Comparison of ENCODE assay signal across 2 cellular contexts in the genomic region with DNA sequence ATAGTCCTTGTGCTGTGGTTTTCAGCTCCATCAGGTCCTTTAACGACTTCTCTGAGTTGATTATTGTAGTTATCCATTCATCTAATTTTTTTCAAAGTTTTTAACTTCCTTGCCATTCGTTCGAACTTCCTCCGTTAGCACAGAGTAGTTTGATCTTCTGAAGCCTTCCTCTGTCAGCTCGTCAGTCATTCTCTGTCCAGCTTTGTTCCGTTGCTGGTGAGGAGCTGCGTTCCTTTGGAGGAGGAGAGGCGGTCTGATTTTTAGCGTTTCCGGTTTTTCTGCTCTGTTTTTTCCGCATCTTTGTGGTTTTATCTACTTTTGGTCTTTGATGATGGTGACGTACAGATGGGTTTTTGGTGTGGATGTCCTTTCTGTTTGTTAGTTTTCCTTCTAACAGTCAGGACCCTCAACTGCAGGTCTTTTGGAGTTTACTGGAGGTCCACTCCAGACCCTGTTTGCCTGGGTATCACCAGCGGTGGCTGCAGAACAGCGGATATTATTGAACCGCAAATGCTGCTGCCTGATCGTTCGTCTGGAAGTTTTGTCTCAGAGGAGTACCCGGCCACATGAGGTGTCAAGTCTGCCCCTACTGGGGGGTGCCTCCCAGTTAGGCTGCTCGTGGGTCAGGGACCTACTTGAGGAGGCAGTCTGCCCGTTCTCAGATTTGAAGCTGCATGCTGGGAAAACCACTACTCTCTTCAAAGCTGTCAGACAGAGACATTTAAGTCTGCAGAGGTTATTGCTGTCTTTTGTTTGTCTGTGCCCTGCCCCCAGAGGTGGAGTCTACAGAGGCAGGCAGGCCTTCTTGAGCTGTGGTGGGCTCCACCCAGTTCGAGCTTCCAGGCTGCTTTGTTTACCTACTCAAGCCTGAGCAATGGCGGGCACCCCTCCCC.
TF ChIP-seq lines count a peak whose summit lies in the region.

No MANE protein-coding gene starts in this region.

TF ChIP-seq in GM12878, 131 proteins besides CTCF, POLR2A, EP300 and RAD21:
- TF ChIP-seq, protein P1, sequence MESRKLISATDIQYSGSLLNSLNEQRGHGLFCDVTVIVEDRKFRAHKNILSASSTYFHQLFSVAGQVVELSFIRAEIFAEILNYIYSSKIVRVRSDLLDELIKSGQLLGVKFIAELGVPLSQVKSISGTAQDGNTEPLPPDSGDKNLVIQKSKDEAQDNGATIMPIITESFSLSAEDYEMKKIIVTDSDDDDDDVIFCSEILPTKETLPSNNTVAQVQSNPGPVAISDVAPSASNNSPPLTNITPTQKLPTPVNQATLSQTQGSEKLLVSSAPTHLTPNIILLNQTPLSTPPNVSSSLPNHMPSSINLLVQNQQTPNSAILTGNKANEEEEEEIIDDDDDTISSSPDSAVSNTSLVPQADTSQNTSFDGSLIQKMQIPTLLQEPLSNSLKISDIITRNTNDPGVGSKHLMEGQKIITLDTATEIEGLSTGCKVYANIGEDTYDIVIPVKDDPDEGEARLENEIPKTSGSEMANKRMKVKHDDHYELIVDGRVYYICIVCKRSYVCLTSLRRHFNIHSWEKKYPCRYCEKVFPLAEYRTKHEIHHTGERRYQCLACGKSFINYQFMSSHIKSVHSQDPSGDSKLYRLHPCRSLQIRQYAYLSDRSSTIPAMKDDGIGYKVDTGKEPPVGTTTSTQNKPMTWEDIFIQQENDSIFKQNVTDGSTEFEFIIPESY (IDR thresholded peaks at IDR 0.05) = peak; percentile 93

TF ChIP-seq in HepG2, 621 proteins besides CTCF, POLR2A, EP300 and RAD21:
- TF ChIP-seq, protein P1 (CRISPR knock-in tag; IDR thresholded peaks at IDR 0.05) = peak; percentile 60; the same call in 1 of the 2 replicates
